Comparison of ENCODE assay signal across 13 cellular contexts in genomic region chr14:102980409-102980810, GRCh38. TPM values are rescaled to one million over a fixed set of nuclear protein-coding genes. Genes with fewer than 3 reads are reported as not detected.
"Had no signal": no experiment of that assay in that cellular context is flagged by ENCODE, and none has a peak within 500 bp of the region (broad histone marks: within the 10 kb centered on the region; RNA-seq: fewer than 3 reads in every experiment).

No MANE protein-coding gene starts in this region.

- H3K9me3 ChIP-seq: testis, upper lobe of right lung had no signal

- ATAC-seq: activated T-cell treated with anti-CD3 and anti-CD28 coated beads, Interleukin-2, amount 50 U/mL, for 4 hours; stimulated activated naive CD8-positive, alpha-beta T cell treated with anti-CD3 and anti-CD28 coated beads, Interleukin-15, Interleukin-2, amounts not matched to agents 100 U/mL and 50 U/mL, for 24 hours; T-helper 17 cell; upper lobe of right lung had no signal

- H3K27me3 ChIP-seq: testis, upper lobe of right lung had no signal

- H3K27ac ChIP-seq: testis, upper lobe of right lung had no signal

- DNase-seq: activated CD4-positive, alpha-beta T cell treated with anti-CD3 and anti-CD28 coated beads, Interleukin-2, amount 50 U/mL, for 48 hours; activated CD4-positive, CD25-positive, alpha-beta regulatory T cell treated with anti-CD3 and anti-CD28 coated beads, Interleukin-2, amount 50 U/mL, for 72 hours; activated gamma-delta T cell; activated T-cell treated with anti-CD3 and anti-CD28 coated beads, Interleukin-2, amount 50 U/mL, for 4 hours; anterior cingulate cortex; islet precursor cell; stimulated activated CD4-positive, alpha-beta T cell treated with anti-CD3 and anti-CD28 coated beads, Interleukin-4, amount 100 ng/mL, for 1 hour; stimulated activated CD8-positive, alpha-beta memory T cell treated with anti-CD3 and anti-CD28 coated beads, Interleukin-4, amount 100 ng/mL, for 48 hours; stimulated activated naive CD8-positive, alpha-beta T cell treated with anti-CD3 and anti-CD28 coated beads, Interleukin-15, Interleukin-2, amounts not matched to agents 100 U/mL and 50 U/mL, for 24 hours; T-helper 17 cell; testis; upper lobe of right lung had no signal

- H3K4me3 ChIP-seq: testis, upper lobe of right lung had no signal

- H3K4me1 ChIP-seq: testis, upper lobe of right lung had no signal

RNA-seq across cellular contexts. Expression of gene AMN, which starts 57.9 kb away (rescaled TPM):
- polyA plus RNA-seq: fibroblast of lung had no signal
